In genomic region chr6:65469650-65470049, GRCh38 we compare ENCODE assay signal across 7 cellular contexts.
"Had no signal": no experiment of that assay in that cellular context is flagged by ENCODE, and none has a peak within 500 bp of the region (broad histone marks: within the 10 kb centered on the region; RNA-seq: fewer than 3 reads in every experiment).

No MANE protein-coding gene starts in this region.

- H3K4me3 Mint-ChIP-seq: HFFc6 had no signal

- H3K27ac Mint-ChIP-seq: HFFc6 had no signal

- H3K9ac ChIP-seq: GM23248 had no signal

- H2AFZ ChIP-seq: GM23248 had no signal

- DNase-seq: GM23248, GOT3, H7, HFFc6, IMR-90 had no signal

- H3K9me3 ChIP-seq: HAP-1 had no signal

- H3K36me3 ChIP-seq: HAP-1 had no signal

- H3K27ac ChIP-seq: GM23248 had no signal

- H3K4me3 ChIP-seq: GM23248, HAP-1, K562 had no signal

- H3K4me1 ChIP-seq: HAP-1 had no signal
